13 cellular contexts compared by ENCODE assay signal in the genomic region with DNA sequence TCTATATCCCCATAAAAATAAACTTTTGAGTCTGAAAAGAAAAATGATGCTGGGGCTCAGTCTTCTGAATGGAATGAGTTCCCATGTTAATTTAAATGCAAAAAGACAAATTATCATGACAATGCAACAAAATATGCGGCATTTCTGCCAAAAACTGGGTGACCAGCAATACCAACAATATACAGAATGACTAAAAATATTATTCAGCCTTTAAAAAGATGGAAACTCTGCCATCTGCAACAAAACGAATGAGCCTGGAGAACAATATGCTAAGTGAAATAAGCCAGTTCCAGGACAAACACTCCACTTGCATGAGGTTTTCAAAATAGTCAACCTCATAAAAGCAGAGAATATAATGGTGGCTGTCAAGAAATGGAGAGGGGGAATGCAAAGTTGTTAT.
DNase-seq lines count a peak whose midpoint lies in the region; ATAC-seq and TF ChIP-seq lines count a peak whose summit lies in the region.
"Had no signal": no experiment of that assay in that cellular context is flagged by ENCODE, and none has a peak within 500 bp of the region (broad histone marks: within the 10 kb centered on the region; RNA-seq: fewer than 3 reads in every experiment).

No MANE protein-coding gene starts in this region.

- H3K27me3 Mint-ChIP-seq in HFFc6 (ENCODE audit: insufficient read depth) = no peaks in the 10 kb centered on the region; the same call in 1 of the 2 replicates
- H3K27me3 Mint-ChIP-seq: CD4-positive, CD25-positive, alpha-beta regulatory T cell had no signal

- WGBS in mesenchymal stem cell = 70% methylated on average over 2 of the region's 2 CpGs

- H2AK5ac ChIP-seq in mesenchymal stem cell (ENCODE audit: low read length, severe bottlenecking) = no peak overlapping the region

- H3K79me1 ChIP-seq in mesenchymal stem cell (replicated peaks; ENCODE audit: low read length, poor library complexity, severe bottlenecking) = no peaks in the 10 kb centered on the region

- H3K36me3 Mint-ChIP-seq in HFFc6 (ENCODE audit: low read depth) = peaks cover 43% of the 10 kb centered on the region

- DNase-seq in EH (ENCODE audit: low read depth) (peak; percentile 63), HFFc6 (peak; percentile 48), astrocyte of the cerebellum (ENCODE audit: low read depth) (peak; percentile 32), inferior parietal cortex (ENCODE audit: extremely low spot score) (peak; percentile 20), globus pallidus (ENCODE audit: low spot score) (no peak), mesenchymal stem cell (no peak)
- DNase-seq: CD4-positive, CD25-positive, alpha-beta regulatory T cell; NCI-H187; NCI-H526 treated with DMSO at 0.1 percent for 48 hours; NK-92 treated with Interleukin-12 subunit alpha and Interleukin-12 subunit beta, amount 100 ng/mL, for 24 hours; SHP77 had no signal

- no peak overlapping the region for H3K9ac ChIP-seq in mesenchymal stem cell (ENCODE audit: low read length)

- peak overlapping the region; percentile 33; the same call in 1 of the 2 replicates for H3K27ac Mint-ChIP-seq in HFFc6

- no peak overlapping the region for H2BK5ac ChIP-seq in mesenchymal stem cell (ENCODE audit: low read depth, low read length, poor library complexity, severe bottlenecking)

- no peaks in the 10 kb centered on the region for H3K9me3 ChIP-seq in mesenchymal stem cell (ENCODE audit: control insufficient read depth, low read length)

- no peak overlapping the region for H3K4me3 Mint-ChIP-seq in HFFc6
- H3K4me3 Mint-ChIP-seq: CD4-positive, CD25-positive, alpha-beta regulatory T cell had no signal

- no peak overlapping the region for H3K23ac ChIP-seq in mesenchymal stem cell (ENCODE audit: low read length in 2 of 2)

- H2BK12ac ChIP-seq in mesenchymal stem cell (ENCODE audit: low read length in 2 of 2) = no peak overlapping the region

- no peak overlapping the region for H3K4ac ChIP-seq in mesenchymal stem cell (ENCODE audit: low read depth in 1 of 2, low read length in 2 of 2)

- H3K4me2 ChIP-seq in mesenchymal stem cell (ENCODE audit: low read length, poor library complexity, severe bottlenecking) = no peak overlapping the region

- TF ChIP-seq CTCF in HFFc6 (IDR thresholded peaks at IDR 0.05) = no peak
- no peak for TF ChIP-seq CTCF in astrocyte of the cerebellum (IDR thresholded peaks at IDR 0.05; ENCODE audit: low read depth, low read length, missing control alignments)

- H3K4me3 ChIP-seq in astrocyte of the cerebellum (ENCODE audit: low read depth, low read length) = no peak overlapping the region
- no peak overlapping the region for H3K4me3 ChIP-seq in mesenchymal stem cell (ENCODE audit: insufficient read depth in 1 of 2, low read depth in 1 of 2, low read length in 2 of 2)

- H4K8ac ChIP-seq in mesenchymal stem cell (ENCODE audit: low read length) = no peak overlapping the region

- H3K4me1 ChIP-seq in mesenchymal stem cell (ENCODE audit: control insufficient read depth, insufficient read depth, low read depth, low read length) = no peaks in the 10 kb centered on the region

- H3K36me3 ChIP-seq in mesenchymal stem cell (ENCODE audit: control insufficient read depth in 1 of 2, insufficient read depth in 2 of 2, low read depth in 1 of 2, low read length in 2 of 2) = no peaks in the 10 kb centered on the region

- no peak overlapping the region for H3K14ac ChIP-seq in mesenchymal stem cell (ENCODE audit: low read length in 2 of 2)

- H3K18ac ChIP-seq in mesenchymal stem cell (ENCODE audit: low read depth in 1 of 2, low read length in 2 of 2) = no peak overlapping the region

- no peaks in the 10 kb centered on the region for H3K9me3 Mint-ChIP-seq in HFFc6
- H3K9me3 Mint-ChIP-seq: CD4-positive, CD25-positive, alpha-beta regulatory T cell had no signal

- ATAC-seq in GM19023 (IDR thresholded peaks at IDR 0.05; ENCODE audit: unreplicated experiment) (no peak), GM21528 (IDR thresholded peaks at IDR 0.05; ENCODE audit: low FRiP score, unreplicated experiment) (no peak)

- no peak overlapping the region for H4K91ac ChIP-seq in mesenchymal stem cell (ENCODE audit: low read length)

- no peak overlapping the region for H2BK15ac ChIP-seq in mesenchymal stem cell (ENCODE audit: low read depth, poor library complexity, severe bottlenecking)

- peaks cover 21% of the 10 kb centered on the region for H3K4me1 Mint-ChIP-seq in HFFc6 (ENCODE audit: low read depth)

- no peaks in the 10 kb centered on the region for H3K27me3 ChIP-seq in mesenchymal stem cell (ENCODE audit: control insufficient read depth in 1 of 2, insufficient read depth in 1 of 2, low read length in 2 of 2)

- in situ Hi-C loops in astrocyte of the cerebellum (cut with HindIII; ENCODE audit: low sequenced_read_pairs) = no loop called here

- no peak overlapping the region for H2BK120ac ChIP-seq in mesenchymal stem cell (ENCODE audit: low read depth, low read length)

- H2AFZ ChIP-seq in mesenchymal stem cell (ENCODE audit: low read depth, low read length) = no peak overlapping the region

- H3K27ac ChIP-seq in mesenchymal stem cell (ENCODE audit: low read length, poor library complexity, severe bottlenecking) = no peak overlapping the region

Comparison
In these comparisons a context has a peak if more than half of its experiments do, and no peak if none do; other contexts are left out.
1. DNase-seq: peak in EH (single experiment), HFFc6 (single experiment), astrocyte of the cerebellum (single experiment) and inferior parietal cortex (single experiment); none in globus pallidus (single experiment) and mesenchymal stem cell (single experiment).